In genomic region chr18:50729326-50729725, GRCh38 we compare ENCODE assay signal across 25 cellular contexts.
"Had no signal": no experiment of that assay in that cellular context is flagged by ENCODE, and none has a peak within 500 bp of the region (broad histone marks: within the 10 kb centered on the region; RNA-seq: fewer than 3 reads in every experiment).

No MANE protein-coding gene starts in this region.

- ATAC-seq: effector memory CD8-positive, alpha-beta T cell; esophagus mucosa; foreskin keratinocyte; gastrocnemius medialis; gastroesophageal sphincter; heart left ventricle; heart right ventricle had no signal

- H3K9me3 Mint-ChIP-seq: dendritic cell treated with granulocyte-macrophage colony-stimulating factor and Interleukin-4, amounts not matched to agents 40 ng/mL and 50 ng/mL, for 4 days; effector memory CD8-positive, alpha-beta T cell; endodermal cell had no signal

- H3K36me3 ChIP-seq: colonic mucosa, esophagus squamous epithelium, gastrocnemius medialis, heart left ventricle had no signal

- H3K9me3 ChIP-seq: colonic mucosa, esophagus muscularis mucosa, esophagus squamous epithelium, gastrocnemius medialis, gastroesophageal sphincter, heart left ventricle, heart right ventricle had no signal

- H3K27ac ChIP-seq: colonic mucosa, coronary artery, epithelial cell of prostate, esophagus muscularis mucosa, esophagus squamous epithelium, foreskin keratinocyte, gastrocnemius medialis, gastroesophageal sphincter had no signal

- H3K27ac Mint-ChIP-seq: dendritic cell treated with granulocyte-macrophage colony-stimulating factor and Interleukin-4, amounts not matched to agents 40 ng/mL and 50 ng/mL, for 4 days; effector memory CD8-positive, alpha-beta T cell; endodermal cell had no signal

- H3K4me3 Mint-ChIP-seq: dendritic cell treated with granulocyte-macrophage colony-stimulating factor and Interleukin-4, amounts not matched to agents 40 ng/mL and 50 ng/mL, for 4 days; effector memory CD8-positive, alpha-beta T cell; endodermal cell had no signal

- H3K4me1 ChIP-seq: colonic mucosa, foreskin keratinocyte had no signal

- H3K4me3 ChIP-seq: colonic mucosa, coronary artery, dorsolateral prefrontal cortex, esophagus muscularis mucosa, esophagus squamous epithelium, gastrocnemius medialis, gastroesophageal sphincter, heart left ventricle, heart right ventricle had no signal

- DNase-seq: colonic mucosa; cortex of kidney; dermis blood vessel endothelial cell; effector CD4-positive, alpha-beta T cell; effector CD8-positive, alpha-beta T cell; effector memory CD4-positive, alpha-beta T cell; effector memory CD8-positive, alpha-beta T cell; endodermal cell; erythroblast; esophagus squamous epithelium; foreskin fibroblast; foreskin keratinocyte; foreskin melanocyte; gastrocnemius medialis; glutamatergic neuron; head of caudate nucleus; heart left ventricle; heart right ventricle had no signal

- H3K27me3 ChIP-seq: colonic mucosa, dorsolateral prefrontal cortex, esophagus muscularis mucosa, esophagus squamous epithelium, foreskin keratinocyte, gastrocnemius medialis, gastroesophageal sphincter, heart left ventricle had no signal
